Comparison of ENCODE assay signal across 9 cellular contexts in the genomic region with DNA sequence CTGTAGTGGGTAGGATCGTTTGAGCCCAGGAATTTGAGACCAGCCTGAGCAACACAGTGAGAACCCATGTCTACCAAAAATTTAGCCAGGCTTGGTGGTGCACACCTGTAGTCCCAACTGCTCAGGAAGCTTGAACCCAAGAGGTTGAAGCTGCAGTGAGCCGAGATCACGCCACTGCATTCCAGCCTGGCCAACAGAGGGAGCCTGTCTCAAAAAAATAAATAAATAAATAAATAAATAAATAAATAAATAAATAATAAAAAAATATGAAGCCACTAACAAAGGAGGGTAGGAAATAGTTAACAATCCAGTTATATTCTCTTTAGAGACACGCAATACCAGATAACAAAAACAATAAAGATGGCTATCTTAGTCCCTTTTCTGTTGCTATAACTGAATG. TPM values are rescaled to one million over a fixed set of nuclear protein-coding genes. Genes with fewer than 3 reads are reported as not detected.
DNase-seq lines count a peak whose midpoint lies in the region; ATAC-seq, FAIRE-seq and TF ChIP-seq lines count a peak whose summit lies in the region.
"Had no signal": no experiment of that assay in that cellular context is flagged by ENCODE, and none has a peak within 500 bp of the region (broad histone marks: within the 10 kb centered on the region; RNA-seq: fewer than 3 reads in every experiment).

No MANE protein-coding gene starts in this region.

- DNase-seq in A549 (ENCODE audit: low read depth in 1 of 2, low spot score in 1 of 2) (no peak), WERI-Rb-1 (peak; percentile 29), kidney epithelial cell (ENCODE audit: low read depth) (no peak), activated T-cell treated with anti-CD3 and anti-CD28 coated beads for 4 hours (no peak), hippocampal formation (lab: John Stamatoyannopoulos, UW) (no peak)
- DNase-seq in activated naive CD4-positive, alpha-beta T cell treated with anti-CD3 and anti-CD28 coated beads, Interleukin-2, amount 10 ng/mL, durations not matched to agents 7 days and 5 days: no peak
- DNase-seq in stimulated activated naive CD4-positive, alpha-beta T cell treated with Interleukin-2 at 50 U/mL for 16 hours (lab: John Stamatoyannopoulos, UW): no peak

- H3K9me3 ChIP-seq in A549 (no peaks in the 10 kb centered on the region), WERI-Rb-1 (ENCODE audit: severe bottlenecking) (peaks cover 2% of the 10 kb centered on the region)

- no peak overlapping the region for H3K27ac ChIP-seq in A549
- H3K27ac ChIP-seq in WERI-Rb-1: no peak overlapping the region
- H3K27ac ChIP-seq: KMS-11 had no signal

- 14% methylated on average over 4 of the region's 4 CpGs for WGBS in A549 (ENCODE audit: missing lambda C conversion rate)

- peaks cover 3% of the 10 kb centered on the region; the same call in 1 of the 3 replicates for H3K4me1 ChIP-seq in A549

- H3K4me1 Mint-ChIP-seq in activated naive CD4-positive, alpha-beta T cell treated with anti-CD3 and anti-CD28 coated beads, Interleukin-2, amount 10 ng/mL, durations not matched to agents 7 days and 5 days: peaks cover 13% of the 10 kb centered on the region

- no peak overlapping the region for H3K27ac Mint-ChIP-seq in activated naive CD4-positive, alpha-beta T cell treated with anti-CD3 and anti-CD28 coated beads, Interleukin-2, amount 10 ng/mL, durations not matched to agents 7 days and 5 days

- FAIRE-seq in A549 (lab: Jason Lieb, UNC): no peak

- ATAC-seq in A549: 0 out of 6 replicates have a peak, but pooled peaks of 1 of the 2 experiments have one; percentile 32

- no peak for TF ChIP-seq RAD21 in A549 (conservative IDR thresholded peaks at IDR 0.05 in 1 of 2, IDR thresholded peaks at IDR 0.05 in 1 of 2)

- POLR2A ChIA-PET in A549 (lab: Yijun Ruan, JAX): no interaction called here

- no peak for TF ChIP-seq POLR2A in A549 (IDR thresholded peaks at IDR 0.05; ENCODE audit: low read length)

- no peak overlapping the region for H3K4me3 Mint-ChIP-seq in activated naive CD4-positive, alpha-beta T cell treated with anti-CD3 and anti-CD28 coated beads, Interleukin-2, amount 10 ng/mL, durations not matched to agents 7 days and 5 days

- no peaks in the 10 kb centered on the region for H3K9me3 Mint-ChIP-seq in activated naive CD4-positive, alpha-beta T cell treated with anti-CD3 and anti-CD28 coated beads, Interleukin-2, amount 10 ng/mL, durations not matched to agents 7 days and 5 days

- H3K4me2 ChIP-seq in A549: no peak overlapping the region
- H3K4me2 ChIP-seq: KMS-11 had no signal

- H3K27me3 ChIP-seq in WERI-Rb-1 (ENCODE audit: insufficient read depth, low read depth, severe bottlenecking): no peaks in the 10 kb centered on the region
- no peaks in the 10 kb centered on the region for H3K27me3 ChIP-seq in kidney epithelial cell (ENCODE audit: control insufficient read depth, insufficient read depth, low read length)

- no peak for TF ChIP-seq EP300 in A549 (IDR thresholded peaks at IDR 0.05)

- H3K36me3 Mint-ChIP-seq in activated naive CD4-positive, alpha-beta T cell treated with anti-CD3 and anti-CD28 coated beads, Interleukin-2, amount 10 ng/mL, durations not matched to agents 7 days and 5 days: no peaks in the 10 kb centered on the region

- CTCF ChIA-PET in A549 (lab: Yijun Ruan, JAX): interaction anchor here (0.7 to 5.9 kb wide), 3 partner anchors 10 to 79 kb away, joined by 3 to 49 read pairs (median 6); no protein-coding TSS in a partner anchor
- CTCF ChIA-PET in activated naive CD4-positive, alpha-beta T cell treated with anti-CD3 and anti-CD28 coated beads, Interleukin-2, amount 10 ng/mL, durations not matched to agents 7 days and 5 days (lab: Charles Lee): interaction anchor here (0.7 to 1.0 kb wide), 2 partner anchors 87 to 1413 kb away, joined by 3 to 4 read pairs; no protein-coding TSS in a partner anchor

- peaks cover 23% of the 10 kb centered on the region for H3K27me3 Mint-ChIP-seq in activated naive CD4-positive, alpha-beta T cell treated with anti-CD3 and anti-CD28 coated beads, Interleukin-2, amount 10 ng/mL, durations not matched to agents 7 days and 5 days

- 0 out of 3 replicates have a peak, but pooled peaks have one; percentile 23 for TF ChIP-seq CTCF in A549 (IDR thresholded peaks at IDR 0.05)
- TF ChIP-seq CTCF in GM12873 (IDR thresholded peaks at IDR 0.05; ENCODE audit: insufficient read depth, low read depth, low read length, missing control alignments): peak; percentile 31
- peak; percentile 40; the same call in 1 of the 2 replicates for TF ChIP-seq CTCF in WERI-Rb-1 (IDR thresholded peaks at IDR 0.05; ENCODE audit: low read depth, low read length)
- peak; percentile 41 for TF ChIP-seq CTCF in kidney epithelial cell (IDR thresholded peaks at IDR 0.05; ENCODE audit: insufficient read depth, low read length, poor library complexity, severe bottlenecking)

- no peak overlapping the region for H3K4me3 ChIP-seq in A549
- no peak overlapping the region for H3K4me3 ChIP-seq in WERI-Rb-1 (ENCODE audit: low read depth, low read length)
- H3K4me3 ChIP-seq in kidney epithelial cell (ENCODE audit: low read depth, low read length): no peak overlapping the region

- H3K36me3 ChIP-seq in WERI-Rb-1 (no peaks in the 10 kb centered on the region), kidney epithelial cell (ENCODE audit: control insufficient read depth, insufficient read depth, low read length) (no peaks in the 10 kb centered on the region)

TF ChIP-seq in A549, 52 proteins besides CTCF, POLR2A, EP300 and RAD21:
- no peak for TF ChIP-seq RNF2 (IDR thresholded peaks at IDR 0.05; ENCODE audit: borderline replicate concordance, low read depth)
- peak; percentile 92 for TF ChIP-seq ZC3H11A (IDR thresholded peaks at IDR 0.05)
TF ChIP-seq in A549: peak in this region for 1.

RNA-seq across cellular contexts. Expression of a gene that starts 11.9 kb away (rescaled TPM):
- polyA plus RNA-seq in A549 (2011; rRNA removed) (5.2 and 6.1 TPM in 2 replicates), A549 (2017; fragmentation: RNase III; extraction: RNeasy Plus Mini Kit Qiagen cat#74134 plus additional on column Dnase treatment) (5.9 to 6.5 TPM (median 6.5 TPM) in 3 replicates)
- polyA plus RNA-seq in A549 (2012; cell fraction: cytosol; rRNA removed): 9.9 and 11.2 TPM in 2 replicates
- polyA plus RNA-seq in A549 (2012; cell fraction: nucleus; rRNA removed): 5.9 and 7.9 TPM in 2 replicates
- polyA minus RNA-seq in A549 (2011; rRNA and poly(A)+ RNA removed): 0.97 and 1.7 TPM in 2 replicates
- total RNA-seq in kidney epithelial cell: 0.21 and 0.41 TPM in 2 replicates

RNA-seq across cellular contexts. Expression of a gene that starts 33.6 kb away (rescaled TPM):
- polyA plus RNA-seq in A549 (2011; rRNA removed): 3.5 and 4.5 TPM in 2 replicates
- polyA plus RNA-seq in A549 (2012; cell fraction: cytosol; rRNA removed): 1.5 and 2.2 TPM in 2 replicates
- polyA plus RNA-seq in A549 (2012; cell fraction: nucleus; rRNA removed): 2.5 and 3.2 TPM in 2 replicates
- polyA plus RNA-seq in A549 (2017; fragmentation: RNase III; extraction: RNeasy Plus Mini Kit Qiagen cat#74134 plus additional on column Dnase treatment): 2.8 to 3.8 TPM (median 3.0 TPM) in 3 replicates
- 4.6 and 6.0 TPM in 2 replicates for polyA minus RNA-seq in A549 (2011; rRNA and poly(A)+ RNA removed)
- total RNA-seq in kidney epithelial cell: 31.5 and 37.0 TPM in 2 replicates

RNA-seq across cellular contexts. Expression of a gene that starts 53.2 kb away (rescaled TPM):
- 154 and 165 TPM in 2 replicates for polyA plus RNA-seq in A549 (2011; rRNA removed)
- polyA plus RNA-seq in A549 (2012; cell fraction: cytosol; rRNA removed): 591 and 681 TPM in 2 replicates
- polyA plus RNA-seq in A549 (2012; cell fraction: nucleus; rRNA removed): 542 and 726 TPM in 2 replicates
- polyA plus RNA-seq in A549 (2017; fragmentation: RNase III; extraction: RNeasy Plus Mini Kit Qiagen cat#74134 plus additional on column Dnase treatment): 203 to 211 TPM (median 208 TPM) in 3 replicates
- polyA minus RNA-seq in A549 (2011; rRNA and poly(A)+ RNA removed): 60.1 and 60.6 TPM in 2 replicates
- total RNA-seq in kidney epithelial cell: 81.0 and 120 TPM in 2 replicates
